Comparison of ENCODE assay signal across 19 cellular contexts in genomic region chr12:47247418-47247817, GRCh38.
A peak's percentile ranks its signal among the peaks of the same experiment; 100 is the strongest.
DNase-seq lines count a peak whose midpoint lies in the region; ATAC-seq and TF ChIP-seq lines count a peak whose summit lies in the region.
"Had no signal": no experiment of that assay in that cellular context is flagged by ENCODE, and none has a peak within 500 bp of the region (broad histone marks: within the 10 kb centered on the region; RNA-seq: fewer than 3 reads in every experiment).

No MANE protein-coding gene starts in this region.

- no peak for TF ChIP-seq POLR2A in transverse colon (IDR thresholded peaks at IDR 0.05)

- DNase-seq in NCI-H1092 treated with DMSO at 0.1 percent for 48 hours (lab: John Stamatoyannopoulos, UW) (peak; percentile 12), NCI-H1092 (lab: John Stamatoyannopoulos, UW) (no peak), RWPE2 (ENCODE audit: low spot score) (no peak), left lobe of liver (ENCODE audit: low spot score) (peak; percentile 89), transverse colon (peak; percentile 21), NCI-H524 (lab: John Stamatoyannopoulos, UW) (no peak)
- no peak for DNase-seq in stimulated activated CD4-positive, alpha-beta T cell treated with anti-CD3 and anti-CD28 coated beads, Interleukin-4, amount 100 ng/mL, for 4 hours
- DNase-seq: 8988T; activated CD4-positive, alpha-beta T cell treated with anti-CD3 and anti-CD28 coated beads for 36 hours; activated CD8-positive, alpha-beta memory T cell treated with anti-CD3 and anti-CD28 coated beads, Interleukin-2, amount 50 U/mL, for 4 hours; activated gamma-delta T cell treated with Interleukin-2 at 50 U/mL for 16 hours; DMS79; erythroblast; islet precursor cell; NCI-H1105; NCI-H2171 treated with DMSO at 0.1 percent for 48 hours; stimulated activated CD4-positive, alpha-beta T cell treated with anti-CD3 and anti-CD28 coated beads, Interleukin-4, amount 100 ng/mL, for 1 hour had no signal

- WGBS in transverse colon (ENCODE audit: low coverage in 1 of 2), 2 donors, result 55 to 75% methylated on average over 1 of the region's 1 CpG

- H3K9me3 ChIP-seq in RWPE2 (ENCODE audit: severe bottlenecking) (no peaks in the 10 kb centered on the region), transverse colon (peaks cover 0 to 5% of the 10 kb centered on the region in 2 donors)

- TF ChIP-seq CTCF in RWPE2 (IDR thresholded peaks at IDR 0.05; ENCODE audit: poor library complexity, severe bottlenecking) (no peak), transverse colon (IDR thresholded peaks at IDR 0.05) (no peak)

- no peaks in the 10 kb centered on the region for H3K27me3 ChIP-seq in RWPE2 (ENCODE audit: insufficient read depth, poor library complexity, severe bottlenecking)
- H3K27me3 ChIP-seq in transverse colon, result no peaks in the 10 kb centered on the region

- ATAC-seq in RWPE2 (ENCODE audit: low read depth), result no peak
- peak; percentile 100 for ATAC-seq in left lobe of liver
- ATAC-seq in HG03025 (IDR thresholded peaks at IDR 0.05; ENCODE audit: low FRiP score, unreplicated experiment), result no peak
- ATAC-seq: activated CD4-positive, alpha-beta T cell treated with anti-CD3 and anti-CD28 coated beads for 36 hours; sciatic nerve had no signal

- no peak overlapping the region for H3K4me3 ChIP-seq in RWPE2 (ENCODE audit: severe bottlenecking)
- H3K4me3 ChIP-seq in transverse colon, result no peak overlapping the region

- TF ChIP-seq EP300 in transverse colon (IDR thresholded peaks at IDR 0.05; ENCODE audit: low read depth), result no peak

- in situ Hi-C loops in transverse colon (cut with MboI; ENCODE audit: low pct_ligation_motif_present in 1 of 4, low pct_unique_long_range_greater_than_20kb in 1 of 4, low sequenced_read_pairs in 3 of 4), result no loop called here

- H3K4me1 ChIP-seq in RWPE2 (ENCODE audit: insufficient read depth, poor library complexity, severe bottlenecking) (peaks cover 25% of the 10 kb centered on the region), transverse colon (no peaks in the 10 kb centered on the region)

- intact Hi-C loops in transverse colon (cut with DNase I; ENCODE audit: low total_unique reads), result no loop called here

- H3K36me3 ChIP-seq in RWPE2 (ENCODE audit: low read depth) (no peaks in the 10 kb centered on the region), transverse colon (no peaks in the 10 kb centered on the region)

- H3K27ac ChIP-seq in RWPE2 (ENCODE audit: poor library complexity, severe bottlenecking), result peak overlapping the region; percentile 90
- H3K27ac ChIP-seq in transverse colon, result no peak overlapping the region

Comparison
In these comparisons a context has a peak if more than half of its experiments do, and no peak if none do; other contexts are left out.
1. DNase-seq: peak in NCI-H1092 treated with DMSO at 0.1 percent for 48 hours (single experiment), left lobe of liver (single experiment) and transverse colon (single experiment); none in NCI-H1092 (single experiment), RWPE2 (single experiment), NCI-H524 (0 of 2) and stimulated activated CD4-positive, alpha-beta T cell treated with anti-CD3 and anti-CD28 coated beads, Interleukin-4, amount 100 ng/mL, for 4 hours (0 of 2).